ENCODE assay signal across 1 cellular context in the genomic region with DNA sequence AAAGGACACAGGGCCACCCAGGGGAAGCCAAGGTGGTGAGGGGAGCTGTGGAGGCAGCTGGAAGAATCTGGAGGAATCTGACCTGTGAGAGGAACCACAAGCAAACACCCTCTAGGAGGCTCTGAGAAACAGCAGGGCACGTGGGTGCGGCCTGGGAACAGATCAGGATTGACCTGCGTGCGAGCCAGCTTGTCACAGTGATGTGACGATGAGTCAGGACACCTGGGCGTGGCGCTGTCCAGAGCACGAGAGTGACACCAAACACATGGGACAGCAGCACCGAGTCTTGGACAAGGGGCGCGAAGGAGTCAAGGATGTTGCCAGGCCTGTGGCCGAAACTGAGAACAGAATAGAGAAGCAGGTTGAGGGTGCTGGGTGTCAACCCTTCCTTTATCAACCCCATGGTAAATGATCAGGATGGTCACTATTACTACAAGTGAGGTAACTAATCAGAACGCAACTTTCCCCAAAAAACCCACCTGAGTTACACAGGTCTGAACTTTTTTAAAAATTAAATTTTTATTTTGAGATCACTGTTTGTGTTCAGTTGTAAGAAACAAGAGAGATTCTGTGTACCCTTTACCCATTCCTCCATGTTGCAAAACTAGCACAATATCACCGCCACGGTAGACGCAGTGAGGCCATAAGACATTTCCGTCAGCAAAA.
TF ChIP-seq lines count a peak whose summit lies in the region.

No MANE protein-coding gene starts in this region.

TF ChIP-seq in K562, 482 proteins besides CTCF, POLR2A, EP300 and RAD21 (continued from another document and continues in another):
- TF ChIP-seq E2F4 (CRISPR knock-in tag; IDR thresholded peaks at IDR 0.05; ENCODE audit: low read depth) (0 out of 2 replicates have a peak, but pooled peaks have one; percentile 46), ZNF511 (CRISPR knock-in tag; IDR thresholded peaks at IDR 0.05) (no peak), TCF3 (CRISPR knock-in tag; IDR thresholded peaks at IDR 0.05) (peak; percentile 37; the same call in 1 of the 2 replicates), RAD51 (IDR thresholded peaks at IDR 0.05; ENCODE audit: borderline replicate concordance, low read depth) (peak; percentile 78), SMARCE1 (IDR thresholded peaks at IDR 0.05) (0 out of 2 replicates have a peak, but pooled peaks have one; percentile 16), SETDB1 (IDR thresholded peaks at IDR 0.05; ENCODE audit: low read length) (peak; percentile 83), FOXK2 (conservative IDR thresholded peaks at IDR 0.05 in 1 of 2, IDR thresholded peaks at IDR 0.05 in 1 of 2; ENCODE audit: low read depth in 2 of 2) (peak; percentile 88 to 94), MECOM (CRISPR knock-in tag; IDR thresholded peaks at IDR 0.05) (peak; percentile 47; the same call in 1 of the 2 replicates), SIN3A (IDR thresholded peaks at IDR 0.05; ENCODE audit: borderline replicate concordance in 2 of 2, control insufficient read depth in 1 of 2, low read depth in 2 of 2, low read length in 2 of 2) (peak in 1 of 2 experiments; percentile 79; a peak in 1 of 4 replicates), ATF6 (CRISPR knock-in tag; IDR thresholded peaks at IDR 0.05) (0 out of 2 replicates have a peak, but pooled peaks have one; percentile 35), ZNF23 (CRISPR knock-in tag; IDR thresholded peaks at IDR 0.05) (0 out of 2 replicates have a peak, but pooled peaks have one; percentile 4), USF1 (CRISPR knock-in tag; IDR thresholded peaks at IDR 0.05) (peak; percentile 95), POLR2AphosphoS5 (IDR thresholded peaks at IDR 0.05; ENCODE audit: control insufficient read depth, insufficient read depth, low read depth, low read length) (0 out of 2 replicates have a peak, but pooled peaks have one; percentile 45), TCFL5 (CRISPR knock-in tag; conservative IDR thresholded peaks at IDR 0.05) (no peak), SMARCA4 (IDR thresholded peaks at IDR 0.05) (0 out of 2 replicates have a peak, but pooled peaks have one; percentile 15), TRIM24 (IDR thresholded peaks at IDR 0.05) (peak in 1 of 2 experiments; percentile 37; a peak in 1 of 4 replicates), ARID1B (IDR thresholded peaks at IDR 0.05) (peak; percentile 47; the same call in 1 of the 2 replicates), KLF1 (tag; IDR thresholded peaks at IDR 0.05) (peak; percentile 82; the same call in 1 of the 2 replicates), KAT7 (CRISPR knock-in tag; IDR thresholded peaks at IDR 0.05; ENCODE audit: borderline replicate concordance) (peak; percentile 88), ZNF395 (CRISPR knock-in tag; IDR thresholded peaks at IDR 0.05) (peak; percentile 21; the same call in 1 of the 2 replicates), AFF1 (IDR thresholded peaks at IDR 0.05; ENCODE audit: low read depth in 1 of 2, partially characterized antibody in 2 of 2) (peak; percentile 13 to 50), XRCC5 (IDR thresholded peaks at IDR 0.05; ENCODE audit: low read depth, low read length) (0 out of 2 replicates have a peak, but pooled peaks have one; percentile 15), ZFP30 (CRISPR knock-in tag; IDR thresholded peaks at IDR 0.05; ENCODE audit: borderline replicate concordance) (no peak), ARID3B (CRISPR knock-in tag; IDR thresholded peaks at IDR 0.05; ENCODE audit: borderline replicate concordance) (no peak), CREM (IDR thresholded peaks at IDR 0.05; ENCODE audit: low read depth) (peak; percentile 98), KLF13 (tag; IDR thresholded peaks at IDR 0.05; ENCODE audit: borderline replicate concordance, low read depth) (peak; percentile 75; the same call in 1 of the 2 replicates), ZNF41 (CRISPR knock-in tag; conservative IDR thresholded peaks at IDR 0.05) (peak; percentile 43; the same call in 1 of the 2 replicates), HDAC2 (IDR thresholded peaks at IDR 0.05) (peak; percentile 80; the same call in 1 of the 2 replicates), CEBPB (tag; IDR thresholded peaks at IDR 0.05) (peak; percentile 52), DPF2 (IDR thresholded peaks at IDR 0.05) (0 out of 2 replicates have a peak, but pooled peaks have one; percentile 60), C11orf30 (IDR thresholded peaks at IDR 0.05; ENCODE audit: low read depth) (peak; percentile 80)
- TF ChIP-seq, protein P1, sequence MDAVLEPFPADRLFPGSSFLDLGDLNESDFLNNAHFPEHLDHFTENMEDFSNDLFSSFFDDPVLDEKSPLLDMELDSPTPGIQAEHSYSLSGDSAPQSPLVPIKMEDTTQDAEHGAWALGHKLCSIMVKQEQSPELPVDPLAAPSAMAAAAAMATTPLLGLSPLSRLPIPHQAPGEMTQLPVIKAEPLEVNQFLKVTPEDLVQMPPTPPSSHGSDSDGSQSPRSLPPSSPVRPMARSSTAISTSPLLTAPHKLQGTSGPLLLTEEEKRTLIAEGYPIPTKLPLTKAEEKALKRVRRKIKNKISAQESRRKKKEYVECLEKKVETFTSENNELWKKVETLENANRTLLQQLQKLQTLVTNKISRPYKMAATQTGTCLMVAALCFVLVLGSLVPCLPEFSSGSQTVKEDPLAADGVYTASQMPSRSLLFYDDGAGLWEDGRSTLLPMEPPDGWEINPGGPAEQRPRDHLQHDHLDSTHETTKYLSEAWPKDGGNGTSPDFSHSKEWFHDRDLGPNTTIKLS (IDR thresholded peaks at IDR 0.05; ENCODE audit: borderline replicate concordance, low read depth): peak; percentile 53; the same call in 1 of the 2 replicates
- TF ChIP-seq, protein P2, sequence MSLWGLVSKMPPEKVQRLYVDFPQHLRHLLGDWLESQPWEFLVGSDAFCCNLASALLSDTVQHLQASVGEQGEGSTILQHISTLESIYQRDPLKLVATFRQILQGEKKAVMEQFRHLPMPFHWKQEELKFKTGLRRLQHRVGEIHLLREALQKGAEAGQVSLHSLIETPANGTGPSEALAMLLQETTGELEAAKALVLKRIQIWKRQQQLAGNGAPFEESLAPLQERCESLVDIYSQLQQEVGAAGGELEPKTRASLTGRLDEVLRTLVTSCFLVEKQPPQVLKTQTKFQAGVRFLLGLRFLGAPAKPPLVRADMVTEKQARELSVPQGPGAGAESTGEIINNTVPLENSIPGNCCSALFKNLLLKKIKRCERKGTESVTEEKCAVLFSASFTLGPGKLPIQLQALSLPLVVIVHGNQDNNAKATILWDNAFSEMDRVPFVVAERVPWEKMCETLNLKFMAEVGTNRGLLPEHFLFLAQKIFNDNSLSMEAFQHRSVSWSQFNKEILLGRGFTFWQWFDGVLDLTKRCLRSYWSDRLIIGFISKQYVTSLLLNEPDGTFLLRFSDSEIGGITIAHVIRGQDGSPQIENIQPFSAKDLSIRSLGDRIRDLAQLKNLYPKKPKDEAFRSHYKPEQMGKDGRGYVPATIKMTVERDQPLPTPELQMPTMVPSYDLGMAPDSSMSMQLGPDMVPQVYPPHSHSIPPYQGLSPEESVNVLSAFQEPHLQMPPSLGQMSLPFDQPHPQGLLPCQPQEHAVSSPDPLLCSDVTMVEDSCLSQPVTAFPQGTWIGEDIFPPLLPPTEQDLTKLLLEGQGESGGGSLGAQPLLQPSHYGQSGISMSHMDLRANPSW (CRISPR knock-in tag; IDR thresholded peaks at IDR 0.05): no peak
- TF ChIP-seq, protein P3, sequence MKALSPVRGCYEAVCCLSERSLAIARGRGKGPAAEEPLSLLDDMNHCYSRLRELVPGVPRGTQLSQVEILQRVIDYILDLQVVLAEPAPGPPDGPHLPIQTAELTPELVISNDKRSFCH (CRISPR knock-in tag; IDR thresholded peaks at IDR 0.05): no peak
- TF ChIP-seq, protein P3 (tag; IDR thresholded peaks at IDR 0.05): peak; percentile 34; the same call in 1 of the 2 replicates
- TF ChIP-seq, protein P4, sequence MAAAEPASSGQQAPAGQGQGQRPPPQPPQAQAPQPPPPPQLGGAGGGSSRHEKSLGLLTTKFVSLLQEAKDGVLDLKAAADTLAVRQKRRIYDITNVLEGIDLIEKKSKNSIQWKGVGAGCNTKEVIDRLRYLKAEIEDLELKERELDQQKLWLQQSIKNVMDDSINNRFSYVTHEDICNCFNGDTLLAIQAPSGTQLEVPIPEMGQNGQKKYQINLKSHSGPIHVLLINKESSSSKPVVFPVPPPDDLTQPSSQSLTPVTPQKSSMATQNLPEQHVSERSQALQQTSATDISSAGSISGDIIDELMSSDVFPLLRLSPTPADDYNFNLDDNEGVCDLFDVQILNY (CRISPR knock-in tag; IDR thresholded peaks at IDR 0.05): 0 out of 2 replicates have a peak, but pooled peaks have one; percentile 16
